ENCODE assay signal across 16 cellular contexts in genomic region chr14:68423686-68424085, GRCh38.
"Had no signal": no experiment of that assay in that cellular context is flagged by ENCODE, and none has a peak within 500 bp of the region (broad histone marks: within the 10 kb centered on the region; RNA-seq: fewer than 3 reads in every experiment).

No MANE protein-coding gene starts in this region.

- H3K4me3 Mint-ChIP-seq: activated CD4-positive, alpha-beta T cell treated with anti-CD3 and anti-CD28 coated beads, Interleukin-2, amount 10 ng/mL, durations not matched to agents 24 days and 14 days; activated CD8-positive, alpha-beta T cell treated with anti-CD3 and anti-CD28 coated beads for 36 hours; activated T-helper 17 cell treated with anti-CD3 and anti-CD28 coated beads, Interleukin-2, amount 50 U/mL, for 72 hours; effector memory CD8-positive, alpha-beta T cell had no signal

- H3K27ac Mint-ChIP-seq: activated CD4-positive, alpha-beta T cell treated with anti-CD3 and anti-CD28 coated beads, Interleukin-2, amount 10 ng/mL, durations not matched to agents 24 days and 14 days; activated CD8-positive, alpha-beta T cell treated with anti-CD3 and anti-CD28 coated beads for 36 hours; activated T-helper 17 cell treated with anti-CD3 and anti-CD28 coated beads, Interleukin-2, amount 50 U/mL, for 72 hours had no signal

- H3K9me3 Mint-ChIP-seq: activated CD8-positive, alpha-beta T cell treated with anti-CD3 and anti-CD28 coated beads for 36 hours; activated T-helper 17 cell treated with anti-CD3 and anti-CD28 coated beads, Interleukin-2, amount 50 U/mL, for 72 hours; effector memory CD8-positive, alpha-beta T cell had no signal

- H3K27me3 Mint-ChIP-seq: activated CD4-positive, alpha-beta T cell treated with anti-CD3 and anti-CD28 coated beads, Interleukin-2, amount 10 ng/mL, durations not matched to agents 24 days and 14 days; activated CD8-positive, alpha-beta T cell treated with anti-CD3 and anti-CD28 coated beads for 36 hours; activated T-helper 17 cell treated with anti-CD3 and anti-CD28 coated beads, Interleukin-2, amount 50 U/mL, for 72 hours; effector memory CD8-positive, alpha-beta T cell had no signal

- ATAC-seq: activated CD8-positive, alpha-beta T cell treated with anti-CD3 and anti-CD28 coated beads for 36 hours; activated T-helper 17 cell treated with anti-CD3 and anti-CD28 coated beads, Interleukin-2, amount 50 U/mL, for 72 hours; body of pancreas; effector memory CD8-positive, alpha-beta T cell; left cardiac atrium had no signal

- DNase-seq: activated CD4-positive, alpha-beta T cell treated with anti-CD3 and anti-CD28 coated beads, Interleukin-2, amount 10 ng/mL, durations not matched to agents 24 days and 14 days; activated CD8-positive, alpha-beta T cell treated with anti-CD3 and anti-CD28 coated beads for 36 hours; activated naive CD4-positive, alpha-beta T cell treated with Interleukin-2 at 50 U/mL for 16 hours; activated T-cell treated with anti-CD3 and anti-CD28 coated beads, Interleukin-2, amount 50 U/mL, for 1 hour; body of pancreas; effector memory CD8-positive, alpha-beta T cell; foreskin fibroblast; left cardiac atrium; ovary; spleen; stimulated activated CD4-positive, alpha-beta T cell treated with anti-CD3 and anti-CD28 coated beads, Interleukin-4, amount 100 ng/mL, for 4 hours; stimulated activated naive CD4-positive, alpha-beta T cell; T1000; tibial artery; uterus had no signal
